8 cellular contexts compared by ENCODE assay signal in the genomic region with DNA sequence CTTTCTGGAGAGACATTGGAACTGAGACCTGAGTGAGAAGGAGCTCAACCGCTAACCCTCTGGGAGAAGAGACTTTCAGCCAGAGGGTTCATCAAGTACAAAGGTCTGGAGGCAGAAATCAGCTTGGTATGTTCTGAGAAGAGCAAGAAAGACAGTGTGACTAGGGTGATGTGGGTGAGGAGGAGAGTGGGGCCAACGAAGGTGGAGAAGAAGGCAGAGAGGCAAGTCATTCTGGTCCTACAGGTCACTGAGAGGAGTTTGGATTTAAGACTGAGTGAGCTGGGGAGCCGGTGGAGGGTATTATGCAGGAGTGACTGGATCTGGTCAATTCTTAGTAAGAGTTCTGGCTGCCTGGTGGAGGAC. TPM values are rescaled to one million over a fixed set of nuclear protein-coding genes. Genes with fewer than 3 reads are reported as not detected.
DNase-seq lines count a peak whose midpoint lies in the region; ATAC-seq and TF ChIP-seq lines count a peak whose summit lies in the region.

No MANE protein-coding gene starts in this region.

- intact Hi-C loops in activated CD8-positive, alpha-beta T cell treated with anti-CD3 and anti-CD28 coated beads for 36 hours (cut with micrococcal nuclease) = loop anchor here (5.0 kb wide), 1 partner anchor 33 kb away; no protein-coding TSS in a partner anchor

- peaks cover 54% of the 10 kb centered on the region for H3K4me1 Mint-ChIP-seq in activated CD8-positive, alpha-beta T cell treated with anti-CD3 and anti-CD28 coated beads for 36 hours (ENCODE audit: low read depth)
- peaks cover 27% of the 10 kb centered on the region for H3K4me1 Mint-ChIP-seq in stimulated activated memory B cell treated with anti-CD40 and anti-IgM and Interleukin-4, amounts not matched to agents 10 μg/mL and 1 μg/mL and 100 μg/mL, for 72 hours

- no peak overlapping the region for H3K27ac ChIP-seq in iPS DF 6.9 (ENCODE audit: low read length)

- POLR2A ChIA-PET in activated CD8-positive, alpha-beta T cell treated with anti-CD3 and anti-CD28 coated beads for 36 hours (lab: Charles Lee) = interaction anchor here (0.9 kb wide), 1 partner anchor 10 kb away, joined by 3 read pairs; no protein-coding TSS in a partner anchor

- CTCF ChIA-PET in activated CD8-positive, alpha-beta T cell treated with anti-CD3 and anti-CD28 coated beads for 36 hours (lab: Charles Lee) = interaction anchor here (1.0 to 4.7 kb wide), 3 partner anchors 10 to 113 kb away, joined by 4 to 36 read pairs (median 29); no protein-coding TSS in a partner anchor

- no peaks in the 10 kb centered on the region for H3K36me3 ChIP-seq in iPS DF 6.9 (ENCODE audit: control insufficient read depth, insufficient read depth, low read length)

- peak overlapping the region; percentile 69 for H3K4me3 Mint-ChIP-seq in activated CD8-positive, alpha-beta T cell treated with anti-CD3 and anti-CD28 coated beads for 36 hours
- H3K4me3 Mint-ChIP-seq in stimulated activated memory B cell treated with anti-CD40 and anti-IgM and Interleukin-4, amounts not matched to agents 10 μg/mL and 1 μg/mL and 100 μg/mL, for 72 hours = peak overlapping the region; percentile 74

- H3K4me1 ChIP-seq in iPS DF 6.9 (ENCODE audit: control insufficient read depth, insufficient read depth, low read length) = peaks cover 6% of the 10 kb centered on the region

- H3K9me3 Mint-ChIP-seq in activated CD8-positive, alpha-beta T cell treated with anti-CD3 and anti-CD28 coated beads for 36 hours = peaks cover 2% of the 10 kb centered on the region
- H3K9me3 Mint-ChIP-seq in stimulated activated memory B cell treated with anti-CD40 and anti-IgM and Interleukin-4, amounts not matched to agents 10 μg/mL and 1 μg/mL and 100 μg/mL, for 72 hours = no peaks in the 10 kb centered on the region

- no CpG with 5 or more reads among the region's 3 CpGs for WGBS in iPS DF 6.9 (ENCODE audit: insufficient coverage, insufficient read length)

- H3K4me3 ChIP-seq in HFF-Myc (replicated peaks; ENCODE audit: low read depth, low read length) (peak overlapping the region; percentile 31), iPS DF 6.9 (ENCODE audit: low read length) (peak overlapping the region; percentile 37; the same call in 1 of the 2 replicates)

- no peaks in the 10 kb centered on the region for H3K36me3 Mint-ChIP-seq in activated CD8-positive, alpha-beta T cell treated with anti-CD3 and anti-CD28 coated beads for 36 hours (ENCODE audit: low read depth)
- no peaks in the 10 kb centered on the region for H3K36me3 Mint-ChIP-seq in stimulated activated memory B cell treated with anti-CD40 and anti-IgM and Interleukin-4, amounts not matched to agents 10 μg/mL and 1 μg/mL and 100 μg/mL, for 72 hours

- peak overlapping the region; percentile 16 for H3K27ac Mint-ChIP-seq in activated CD8-positive, alpha-beta T cell treated with anti-CD3 and anti-CD28 coated beads for 36 hours
- peak overlapping the region; percentile 21 for H3K27ac Mint-ChIP-seq in stimulated activated memory B cell treated with anti-CD40 and anti-IgM and Interleukin-4, amounts not matched to agents 10 μg/mL and 1 μg/mL and 100 μg/mL, for 72 hours

- H3K27me3 ChIP-seq in iPS DF 6.9 (ENCODE audit: control insufficient read depth, insufficient read depth, low read length) = no peaks in the 10 kb centered on the region

- no peak for TF ChIP-seq CTCF in HFF-Myc (IDR thresholded peaks at IDR 0.05; ENCODE audit: low read depth, low read length, missing control alignments)
- no peak for TF ChIP-seq CTCF in activated CD8-positive, alpha-beta T cell treated with anti-CD3 and anti-CD28 coated beads for 36 hours (IDR thresholded peaks at IDR 0.05)

- no peaks in the 10 kb centered on the region for H3K27me3 Mint-ChIP-seq in activated CD8-positive, alpha-beta T cell treated with anti-CD3 and anti-CD28 coated beads for 36 hours
- H3K27me3 Mint-ChIP-seq in stimulated activated memory B cell treated with anti-CD40 and anti-IgM and Interleukin-4, amounts not matched to agents 10 μg/mL and 1 μg/mL and 100 μg/mL, for 72 hours = no peaks in the 10 kb centered on the region

- peak; percentile 15 for ATAC-seq in activated CD8-positive, alpha-beta T cell treated with anti-CD3 and anti-CD28 coated beads for 36 hours
- no peak for ATAC-seq in stimulated activated memory B cell treated with anti-CD40 and anti-IgM and Interleukin-4, amounts not matched to agents 10 μg/mL and 1 μg/mL and 100 μg/mL, for 72 hours
- ATAC-seq in HG03378 (IDR thresholded peaks at IDR 0.05; ENCODE audit: unreplicated experiment) = no peak
- no peak for ATAC-seq in GM21423 (IDR thresholded peaks at IDR 0.05; ENCODE audit: unreplicated experiment)

- DNase-seq in HFF-Myc (ENCODE audit: extremely low read depth, low read depth) (no peak), iPS DF 6.9 (ENCODE audit: low read depth, low spot score) (no peak), ureter (ENCODE audit: low spot score) (no peak), HK-2 (ENCODE audit: unreplicated experiment) (no peak)
- DNase-seq in activated CD8-positive, alpha-beta T cell treated with anti-CD3 and anti-CD28 coated beads for 36 hours = peak; percentile 48

- H3K9me3 ChIP-seq in iPS DF 6.9 (ENCODE audit: control insufficient read depth, insufficient read depth, low read length) = no peaks in the 10 kb centered on the region

RNA-seq across cellular contexts. Expression of a gene that starts 12.2 kb away (rescaled TPM):
- total RNA-seq in activated CD8-positive, alpha-beta T cell treated with anti-CD3 and anti-CD28 coated beads for 36 hours = 1 to 10 TPM; 2.5 TPM
- total RNA-seq in ureter = 0.13 TPM

RNA-seq across cellular contexts. Expression of a gene that starts 26.8 kb away (rescaled TPM):
- 10 to 100 TPM; 88.0 to 88.3 TPM for total RNA-seq in activated CD8-positive, alpha-beta T cell treated with anti-CD3 and anti-CD28 coated beads for 36 hours
- total RNA-seq in ureter = 32.1 TPM
